In the genomic region with DNA sequence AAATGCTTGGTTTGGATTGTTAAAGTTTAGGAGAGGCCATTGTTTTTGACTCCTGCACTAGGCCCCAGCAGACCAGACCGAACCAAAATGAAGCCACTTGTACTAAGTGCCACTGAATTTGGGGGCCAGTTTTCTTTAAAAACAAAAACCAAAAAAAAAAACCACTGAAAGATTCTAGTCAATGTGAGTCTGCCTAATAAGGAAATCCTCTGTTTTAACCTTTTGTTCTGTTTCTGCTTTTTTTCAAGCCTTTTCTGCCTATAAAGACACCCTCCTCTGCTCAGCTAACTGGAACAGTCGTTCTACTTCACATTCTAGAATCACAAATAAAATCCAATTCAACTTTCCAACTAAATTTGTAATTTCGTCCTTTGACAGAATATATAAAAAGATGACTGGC, we compare ENCODE assay signal across 13 cellular contexts.
DNase-seq lines count a peak whose midpoint lies in the region; ATAC-seq lines count a peak whose summit lies in the region.
"Had no signal": no experiment of that assay in that cellular context is flagged by ENCODE, and none has a peak within 500 bp of the region (broad histone marks: within the 10 kb centered on the region; RNA-seq: fewer than 3 reads in every experiment).

No MANE protein-coding gene starts in this region.

- H3K9me3 ChIP-seq in CD4-positive, CD25-positive, alpha-beta regulatory T cell (ENCODE audit: control insufficient read depth in 2 of 2, low read length in 2 of 2): no peaks in the 10 kb centered on the region
- H3K9me3 ChIP-seq: SK-N-SH had no signal

- POLR2A ChIA-PET in activated CD8-positive, alpha-beta T cell treated with anti-CD3 and anti-CD28 coated beads, Interleukin-2, amount 10 ng/mL, durations not matched to agents 7 days and 5 days (lab: Charles Lee): interaction anchor here (0.6 to 9.1 kb wide), 4 partner anchors 9 to 71 kb away, joined by 3 to 78 read pairs (median 28); partner anchors contain the start of gene SERINC5
- POLR2A ChIA-PET in naive thymus-derived CD8-positive, alpha-beta T cell (lab: Charles Lee): interaction anchor here (0.5 to 12.1 kb wide), 12 partner anchors 10 to 1112 kb away, joined by 3 to 187 read pairs (median 4); partner anchors contain the start of gene SERINC5

- H3K9me3 Mint-ChIP-seq in CD4-positive, CD25-positive, alpha-beta regulatory T cell: peaks cover 0 to 1% (median 0%) of the 10 kb centered on the region in 7 donors
- H3K9me3 Mint-ChIP-seq in activated CD8-positive, alpha-beta T cell treated with anti-CD3 and anti-CD28 coated beads, Interleukin-2, amount 10 ng/mL, durations not matched to agents 7 days and 5 days (ENCODE audit: insufficient read depth): no peaks in the 10 kb centered on the region
- H3K9me3 Mint-ChIP-seq in naive thymus-derived CD8-positive, alpha-beta T cell: no peaks in the 10 kb centered on the region

- peaks cover 14% of the 10 kb centered on the region for H3K36me3 Mint-ChIP-seq in CD4-positive, CD25-positive, alpha-beta regulatory T cell
- peaks cover 48% of the 10 kb centered on the region for H3K36me3 Mint-ChIP-seq in activated CD8-positive, alpha-beta T cell treated with anti-CD3 and anti-CD28 coated beads, Interleukin-2, amount 10 ng/mL, durations not matched to agents 7 days and 5 days (ENCODE audit: low read depth)
- H3K36me3 Mint-ChIP-seq in naive thymus-derived CD8-positive, alpha-beta T cell: peaks cover 4 to 21% (median 8%) of the 10 kb centered on the region in 3 donors

- peak overlapping the region; percentile 75 to 100 (median 99) for H3K27ac Mint-ChIP-seq in CD4-positive, CD25-positive, alpha-beta regulatory T cell
- peak overlapping the region; percentile 95 for H3K27ac Mint-ChIP-seq in activated CD8-positive, alpha-beta T cell treated with anti-CD3 and anti-CD28 coated beads, Interleukin-2, amount 10 ng/mL, durations not matched to agents 7 days and 5 days
- H3K27ac Mint-ChIP-seq in naive thymus-derived CD8-positive, alpha-beta T cell: peak overlapping the region; percentile 79 to 99 (median 97)

- H3K27ac ChIP-seq in CD4-positive, CD25-positive, alpha-beta regulatory T cell (ENCODE audit: insufficient read depth, low read length, poor library complexity, severe bottlenecking): peak overlapping the region; percentile 69

- peaks cover 78% of the 10 kb centered on the region for H3K4me1 ChIP-seq in CD4-positive, CD25-positive, alpha-beta regulatory T cell (ENCODE audit: control insufficient read depth, insufficient read depth, low read length, poor library complexity, severe bottlenecking)

- peak overlapping the region; percentile 39 to 96 (median 88) for H3K4me3 Mint-ChIP-seq in CD4-positive, CD25-positive, alpha-beta regulatory T cell
- H3K4me3 Mint-ChIP-seq in activated CD8-positive, alpha-beta T cell treated with anti-CD3 and anti-CD28 coated beads, Interleukin-2, amount 10 ng/mL, durations not matched to agents 7 days and 5 days: peak overlapping the region; percentile 84
- peak overlapping the region; percentile 78 to 96 (median 92) for H3K4me3 Mint-ChIP-seq in naive thymus-derived CD8-positive, alpha-beta T cell

- DNase-seq in CD4-positive, CD25-positive, alpha-beta regulatory T cell: peak in 2 of 3 donors; percentile 42 to 61
- no peak for DNase-seq in activated CD8-positive, alpha-beta T cell treated with anti-CD3 and anti-CD28 coated beads, Interleukin-2, amount 10 ng/mL, durations not matched to agents 7 days and 5 days
- DNase-seq in naive thymus-derived CD8-positive, alpha-beta T cell: peak in 1 of 10 donors; percentile 57
- DNase-seq in NK-92 (lab: John Stamatoyannopoulos, UW; ENCODE audit: unreplicated experiment) (no peak), HK-2 (ENCODE audit: unreplicated experiment) (no peak), NCI-H510A treated with DMSO at 0.1 percent for 48 hours (lab: John Stamatoyannopoulos, UW) (no peak)
- DNase-seq: COR-L47; NCI-H1417 treated with DMSO at 0.1 percent for 48 hours; NCI-H774; SK-N-SH; stimulated activated CD4-positive, alpha-beta T cell treated with anti-CD3 and anti-CD28 coated beads, Interleukin-4, amount 100 ng/mL, for 1 hour had no signal

- CTCF ChIA-PET in activated CD8-positive, alpha-beta T cell treated with anti-CD3 and anti-CD28 coated beads, Interleukin-2, amount 10 ng/mL, durations not matched to agents 7 days and 5 days (lab: Charles Lee): no interaction called here

- no peaks in the 10 kb centered on the region for H3K36me3 ChIP-seq in CD4-positive, CD25-positive, alpha-beta regulatory T cell (ENCODE audit: control insufficient read depth, insufficient read depth, low read length)

- H3K4me1 Mint-ChIP-seq in CD4-positive, CD25-positive, alpha-beta regulatory T cell: peaks cover 30 to 89% (median 75%) of the 10 kb centered on the region in 4 donors
- peaks cover 85% of the 10 kb centered on the region for H3K4me1 Mint-ChIP-seq in activated CD8-positive, alpha-beta T cell treated with anti-CD3 and anti-CD28 coated beads, Interleukin-2, amount 10 ng/mL, durations not matched to agents 7 days and 5 days (ENCODE audit: low read depth)
- peaks cover 59 to 96% (median 89%) of the 10 kb centered on the region in 4 donors for H3K4me1 Mint-ChIP-seq in naive thymus-derived CD8-positive, alpha-beta T cell

- H3K4me3 ChIP-seq in CD4-positive, CD25-positive, alpha-beta regulatory T cell (ENCODE audit: low read depth, low read length): peak overlapping the region; percentile 68

- H3K27me3 Mint-ChIP-seq in CD4-positive, CD25-positive, alpha-beta regulatory T cell: peaks cover 4% of the 10 kb centered on the region
- no peaks in the 10 kb centered on the region for H3K27me3 Mint-ChIP-seq in activated CD8-positive, alpha-beta T cell treated with anti-CD3 and anti-CD28 coated beads, Interleukin-2, amount 10 ng/mL, durations not matched to agents 7 days and 5 days (ENCODE audit: low read depth)
- H3K27me3 Mint-ChIP-seq in naive thymus-derived CD8-positive, alpha-beta T cell: no peaks in the 10 kb centered on the region

- no peak for ATAC-seq in CD4-positive, CD25-positive, alpha-beta regulatory T cell (ENCODE audit: low read depth in 2 of 2)
- peak; percentile 51 for ATAC-seq in GM21529 (IDR thresholded peaks at IDR 0.05; ENCODE audit: unreplicated experiment)
- peak; percentile 7 for ATAC-seq in activated CD8-positive, alpha-beta T cell treated with anti-CD3 and anti-CD28 coated beads, Interleukin-2, amount 10 ng/mL, durations not matched to agents 7 days and 5 days
- ATAC-seq in naive thymus-derived CD8-positive, alpha-beta T cell: peak; percentile 15 to 16
- no peak for ATAC-seq in HG03280 (IDR thresholded peaks at IDR 0.05; ENCODE audit: unreplicated experiment)

- no peaks in the 10 kb centered on the region for H3K27me3 ChIP-seq in CD4-positive, CD25-positive, alpha-beta regulatory T cell (ENCODE audit: control insufficient read depth, insufficient read depth, low read length)

Comparison
In these comparisons a context has a peak if more than half of its experiments do, and no peak if none do; other contexts are left out.
1. ATAC-seq: peak in GM21529 (single experiment), activated CD8-positive, alpha-beta T cell treated with anti-CD3 and anti-CD28 coated beads, Interleukin-2, amount 10 ng/mL, durations not matched to agents 7 days and 5 days (single experiment) and naive thymus-derived CD8-positive, alpha-beta T cell (2 of 2); none in CD4-positive, CD25-positive, alpha-beta regulatory T cell (0 of 2) and HG03280 (single experiment).
2. DNase-seq: peak in CD4-positive, CD25-positive, alpha-beta regulatory T cell (2 of 3); none in activated CD8-positive, alpha-beta T cell treated with anti-CD3 and anti-CD28 coated beads, Interleukin-2, amount 10 ng/mL, durations not matched to agents 7 days and 5 days (single experiment), NK-92 (single experiment), HK-2 (single experiment) and NCI-H510A treated with DMSO at 0.1 percent for 48 hours (single experiment).
3. Peak in every context shown above with its lines, with median percentiles within 50 percentile points of each other: H3K27ac Mint-ChIP-seq and H3K4me3 Mint-ChIP-seq.